In genomic region chr14:74414380-74414779, GRCh38 we compare ENCODE assay signal across 26 cellular contexts. TPM values are rescaled to one million over a fixed set of nuclear protein-coding genes. Genes with fewer than 3 reads are reported as not detected.
DNase-seq lines count a peak whose midpoint lies in the region; ATAC-seq and TF ChIP-seq lines count a peak whose summit lies in the region.
"Had no signal": no experiment of that assay in that cellular context is flagged by ENCODE, and none has a peak within 500 bp of the region (broad histone marks: within the 10 kb centered on the region; RNA-seq: fewer than 3 reads in every experiment).

No MANE protein-coding gene starts in this region.

- H3K27ac ChIP-seq in HEK293 (ENCODE audit: extremely low read depth, low read depth, low read length) (no peak overlapping the region), WERI-Rb-1 (peak overlapping the region; percentile 65; the same call in 1 of the 2 replicates)
- H3K27ac ChIP-seq: PC-9, psoas muscle, upper lobe of left lung had no signal

- H3K36me3 Mint-ChIP-seq in natural killer cell treated with Interleukin-12 subunit alpha and Interleukin-12 subunit beta and Interleukin-15 and Interleukin-18, amount 100 ng/mL, for 72 hours: no peaks in the 10 kb centered on the region

- H3K4me3 ChIP-seq in HEK293 (ENCODE audit: low read depth, low read length) (no peak overlapping the region), WERI-Rb-1 (ENCODE audit: low read depth, low read length) (no peak overlapping the region)
- H3K4me3 ChIP-seq: PC-9, psoas muscle, upper lobe of left lung had no signal

- TF ChIP-seq CTCF in HEK293 (tag by site-specific recombination; IDR thresholded peaks at IDR 0.05) (no peak), WERI-Rb-1 (IDR thresholded peaks at IDR 0.05; ENCODE audit: low read depth, low read length) (no peak)

- H3K4me1 Mint-ChIP-seq in natural killer cell treated with Interleukin-12 subunit alpha and Interleukin-12 subunit beta and Interleukin-15 and Interleukin-18, amount 100 ng/mL, for 72 hours (ENCODE audit: low read depth in 2 of 2): no peaks in the 10 kb centered on the region

- no peaks in the 10 kb centered on the region for H3K27me3 ChIP-seq in WERI-Rb-1 (ENCODE audit: insufficient read depth, low read depth, severe bottlenecking)
- H3K27me3 ChIP-seq: upper lobe of left lung had no signal

- CTCF ChIA-PET in HEK293 (lab: Yijun Ruan, JAX): no interaction called here

- DNase-seq in DMS 273 (lab: John Stamatoyannopoulos, UW; ENCODE audit: unreplicated experiment) (peak; percentile 27), DMS 273 treated with DMSO at 0.1 percent for 48 hours (lab: John Stamatoyannopoulos, UW) (no peak), WERI-Rb-1 (no peak), left kidney (ENCODE audit: low read depth, low spot score) (peak; percentile 56), GDM1 (lab: John Stamatoyannopoulos, UW) (no peak)
- no peak for DNase-seq in natural killer cell treated with Interleukin-12 subunit alpha and Interleukin-12 subunit beta and Interleukin-15 and Interleukin-18, amount 100 ng/mL, for 72 hours (ENCODE audit: low spot score)
- DNase-seq: activated CD4-positive, alpha-beta T cell treated with anti-CD3 and anti-CD28 coated beads, Interleukin-2, amount 50 U/mL, for 4 hours; activated CD8-positive, alpha-beta memory T cell treated with anti-CD3 and anti-CD28 coated beads, Interleukin-2, amount 50 U/mL, for 4 hours; activated naive CD4-positive, alpha-beta T cell treated with anti-CD3 and anti-CD28 coated beads, Interleukin-2, amount 50 U/mL, for 16 hours; amygdala; CD4-positive, alpha-beta T cell; dermis blood vessel endothelial cell; DMS53; IMR-90; NCI-H1436; PC-9; psoas muscle; SHP77; upper lobe of left lung had no signal

- POLR2A ChIA-PET in HEK293 (lab: Yijun Ruan, JAX): no interaction called here

- H3K9me3 ChIP-seq in HEK293 (ENCODE audit: control insufficient read depth, insufficient read depth, low read depth, low read length): no peaks in the 10 kb centered on the region
- H3K9me3 ChIP-seq in WERI-Rb-1 (ENCODE audit: severe bottlenecking): peaks cover 2% of the 10 kb centered on the region
- H3K9me3 ChIP-seq: psoas muscle, upper lobe of left lung had no signal

- no peaks in the 10 kb centered on the region for H3K9me3 Mint-ChIP-seq in natural killer cell treated with Interleukin-12 subunit alpha and Interleukin-12 subunit beta and Interleukin-15 and Interleukin-18, amount 100 ng/mL, for 72 hours
- H3K9me3 Mint-ChIP-seq: CD4-positive, alpha-beta T cell had no signal

- no peak overlapping the region for H3K27ac Mint-ChIP-seq in natural killer cell treated with Interleukin-12 subunit alpha and Interleukin-12 subunit beta and Interleukin-15 and Interleukin-18, amount 100 ng/mL, for 72 hours
- H3K27ac Mint-ChIP-seq: CD4-positive, alpha-beta T cell had no signal

- H3K36me3 ChIP-seq in HEK293 (ENCODE audit: control insufficient read depth in 2 of 2, insufficient read depth in 1 of 2, low read length in 2 of 2) (no peaks in the 10 kb centered on the region), WERI-Rb-1 (no peaks in the 10 kb centered on the region)
- H3K36me3 ChIP-seq: upper lobe of left lung had no signal

- ATAC-seq in natural killer cell treated with Interleukin-12 subunit alpha and Interleukin-12 subunit beta and Interleukin-15 and Interleukin-18, amount 100 ng/mL, for 72 hours: no peak
- no peak for ATAC-seq in GM18858 (IDR thresholded peaks at IDR 0.05; ENCODE audit: unreplicated experiment)
- ATAC-seq: psoas muscle had no signal

- peaks cover 9% of the 10 kb centered on the region for H3K4me1 ChIP-seq in HEK293 (ENCODE audit: control insufficient read depth, insufficient read depth, low read length)
- H3K4me1 ChIP-seq: psoas muscle, upper lobe of left lung had no signal

- peaks cover 8 to 10% of the 10 kb centered on the region in 2 donors for H3K27me3 Mint-ChIP-seq in natural killer cell treated with Interleukin-12 subunit alpha and Interleukin-12 subunit beta and Interleukin-15 and Interleukin-18, amount 100 ng/mL, for 72 hours

- no peak overlapping the region for H3K4me3 Mint-ChIP-seq in natural killer cell treated with Interleukin-12 subunit alpha and Interleukin-12 subunit beta and Interleukin-15 and Interleukin-18, amount 100 ng/mL, for 72 hours
- H3K4me3 Mint-ChIP-seq: CD4-positive, alpha-beta T cell had no signal

TF ChIP-seq in HEK293, 187 proteins besides CTCF, POLR2A, EP300 and RAD21 (continues in another document):
- TF ChIP-seq ZNF830 (tag by site-specific recombination; IDR thresholded peaks at IDR 0.05; ENCODE audit: low read depth) (no peak), PRDM6 (tag by site-specific recombination; IDR thresholded peaks at IDR 0.05) (peak; percentile 92), OSR2 (tag by site-specific recombination; IDR thresholded peaks at IDR 0.05) (peak; percentile 28; the same call in 1 of the 2 replicates), ZBTB8A (tag by site-specific recombination; IDR thresholded peaks at IDR 0.05) (no peak), ZSCAN4 (tag by site-specific recombination; IDR thresholded peaks at IDR 0.05) (no peak), BCL6B (tag by site-specific recombination; IDR thresholded peaks at IDR 0.05) (peak; percentile 32; the same call in 1 of the 2 replicates), ATF2 (tag by site-specific recombination; IDR thresholded peaks at IDR 0.05; ENCODE audit: low read depth) (no peak), ZNF600 (tag by site-specific recombination; IDR thresholded peaks at IDR 0.05) (peak; percentile 94), TRIM28 (IDR thresholded peaks at IDR 0.05; ENCODE audit: borderline replicate concordance, low read length) (peak; percentile 68; the same call in 1 of the 2 replicates), ZNF549 (tag by site-specific recombination; IDR thresholded peaks at IDR 0.05) (no peak)

RNA-seq across cellular contexts. Expression of gene SYNDIG1L, which starts 11.6 kb away (rescaled TPM):
- total RNA-seq in natural killer cell treated with Interleukin-12 subunit alpha and Interleukin-12 subunit beta and Interleukin-15 and Interleukin-18, amount 100 ng/mL, for 72 hours: not detected
- total RNA-seq: A172; cardiac septum; CD4-positive, alpha-beta T cell; dermis blood vessel endothelial cell; endothelial cell of umbilical vein; glomerular endothelial cell; IMR-90; lung microvascular endothelial cell; psoas muscle had no signal

Comparison
In these comparisons a context has a peak if more than half of its experiments do, and no peak if none do; other contexts are left out.
1. DNase-seq: peak in DMS 273 (single experiment) and left kidney (single experiment); none in DMS 273 treated with DMSO at 0.1 percent for 48 hours (single experiment), WERI-Rb-1 (single experiment), GDM1 (single experiment) and natural killer cell treated with Interleukin-12 subunit alpha and Interleukin-12 subunit beta and Interleukin-15 and Interleukin-18, amount 100 ng/mL, for 72 hours (single experiment).